Comparison of ENCODE assay signal across 1 cellular context in the genomic region with DNA sequence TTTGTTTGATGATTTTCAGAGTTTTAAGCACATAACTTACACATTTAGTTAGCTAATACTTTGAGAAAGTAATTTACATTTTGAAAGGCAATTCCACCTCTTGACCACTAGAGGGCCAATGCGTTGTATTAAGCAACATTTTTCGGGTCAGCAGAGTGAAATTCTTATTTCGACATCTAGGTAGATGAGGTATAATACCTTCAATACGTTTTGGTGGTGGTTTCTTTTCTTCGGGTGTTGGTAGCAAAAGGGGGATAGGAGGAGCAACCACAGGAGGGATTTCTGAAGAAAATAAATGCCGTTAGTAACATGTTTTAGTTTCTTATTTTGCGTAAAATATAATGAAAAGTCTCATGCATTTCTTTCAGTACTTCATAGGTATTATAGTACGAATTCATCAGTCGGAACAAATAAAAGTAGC.
TF ChIP-seq lines count a peak whose summit lies in the region.

No MANE protein-coding gene starts in this region.

TF ChIP-seq in K562, 482 proteins besides CTCF, POLR2A, EP300 and RAD21 (continued from another document):
- TF ChIP-seq, protein P1, sequence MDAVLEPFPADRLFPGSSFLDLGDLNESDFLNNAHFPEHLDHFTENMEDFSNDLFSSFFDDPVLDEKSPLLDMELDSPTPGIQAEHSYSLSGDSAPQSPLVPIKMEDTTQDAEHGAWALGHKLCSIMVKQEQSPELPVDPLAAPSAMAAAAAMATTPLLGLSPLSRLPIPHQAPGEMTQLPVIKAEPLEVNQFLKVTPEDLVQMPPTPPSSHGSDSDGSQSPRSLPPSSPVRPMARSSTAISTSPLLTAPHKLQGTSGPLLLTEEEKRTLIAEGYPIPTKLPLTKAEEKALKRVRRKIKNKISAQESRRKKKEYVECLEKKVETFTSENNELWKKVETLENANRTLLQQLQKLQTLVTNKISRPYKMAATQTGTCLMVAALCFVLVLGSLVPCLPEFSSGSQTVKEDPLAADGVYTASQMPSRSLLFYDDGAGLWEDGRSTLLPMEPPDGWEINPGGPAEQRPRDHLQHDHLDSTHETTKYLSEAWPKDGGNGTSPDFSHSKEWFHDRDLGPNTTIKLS (IDR thresholded peaks at IDR 0.05; ENCODE audit: borderline replicate concordance, low read depth): no peak
- TF ChIP-seq CEBPG (CRISPR knock-in tag; IDR thresholded peaks at IDR 0.05) (peak; percentile 81), CEBPG (tag; conservative IDR thresholded peaks at IDR 0.05 in 1 of 2, IDR thresholded peaks at IDR 0.05 in 1 of 2) (peak; percentile 88 to 98), ARNT (IDR thresholded peaks at IDR 0.05) (no peak), ZBTB1 (CRISPR knock-in tag; IDR thresholded peaks at IDR 0.05; ENCODE audit: borderline replicate concordance, low read depth) (no peak), BHLHE40 (IDR thresholded peaks at IDR 0.05; ENCODE audit: low read length) (no peak), TFAM (CRISPR knock-in tag; conservative IDR thresholded peaks at IDR 0.05) (no peak), MECOM (CRISPR knock-in tag; IDR thresholded peaks at IDR 0.05) (no peak), MTA3 (IDR thresholded peaks at IDR 0.05; ENCODE audit: borderline replicate concordance) (peak; percentile 31; the same call in 1 of the 2 replicates), ZNF445 (CRISPR knock-in tag; IDR thresholded peaks at IDR 0.05; ENCODE audit: low read depth) (no peak), THRAP3 (IDR thresholded peaks at IDR 0.05; ENCODE audit: borderline replicate concordance) (no peak), PPARD (CRISPR knock-in tag; IDR thresholded peaks at IDR 0.05) (no peak), GATA2 (CRISPR knock-in tag; IDR thresholded peaks at IDR 0.05) (no peak), BMI1 (IDR thresholded peaks at IDR 0.05; ENCODE audit: low read length) (0 out of 2 replicates have a peak, but pooled peaks have one; percentile 50), U2AF1 (optimal IDR thresholded peaks at IDR 0.05; ENCODE audit: low read depth, low read length) (no peak), KHSRP (IDR thresholded peaks at IDR 0.05) (no peak), ARID1B (IDR thresholded peaks at IDR 0.05) (no peak), TRIM24 (IDR thresholded peaks at IDR 0.05) (no peak), STAT5A (IDR thresholded peaks at IDR 0.05; ENCODE audit: borderline replicate concordance, low read length) (no peak), SLC30A9 (CRISPR knock-in tag; IDR thresholded peaks at IDR 0.05) (no peak), KLF16 (IDR thresholded peaks at IDR 0.05) (peak; percentile 48; the same call in 1 of the 2 replicates), HDAC1 (IDR thresholded peaks at IDR 0.05) (no peak), SIN3B (IDR thresholded peaks at IDR 0.05; ENCODE audit: low read depth) (no peak), CEBPB (tag; IDR thresholded peaks at IDR 0.05) (peak; percentile 97), ESRRB (CRISPR knock-in tag; IDR thresholded peaks at IDR 0.05; ENCODE audit: borderline replicate concordance) (no peak), DACH1 (IDR thresholded peaks at IDR 0.05; ENCODE audit: partially characterized antibody) (peak; percentile 14), SPI1 (IDR thresholded peaks at IDR 0.05; ENCODE audit: borderline replicate concordance, low read depth, low read length) (no peak), LCOR (CRISPR knock-in tag; IDR thresholded peaks at IDR 0.05) (0 out of 2 replicates have a peak, but pooled peaks have one; percentile 44), BRD9 (IDR thresholded peaks at IDR 0.05; ENCODE audit: low read depth, partially characterized antibody) (no peak), SP1 (CRISPR knock-in tag; IDR thresholded peaks at IDR 0.05) (no peak), TGIF2 (CRISPR knock-in tag; IDR thresholded peaks at IDR 0.05) (no peak), KAT8 (IDR thresholded peaks at IDR 0.05; ENCODE audit: low read depth) (no peak), TEAD4 (IDR thresholded peaks at IDR 0.05; ENCODE audit: low read length) (0 out of 2 replicates have a peak, but pooled peaks have one; percentile 9), TEAD4 (CRISPR knock-in tag; IDR thresholded peaks at IDR 0.05; ENCODE audit: borderline replicate concordance) (no peak)
- TF ChIP-seq, protein P2, sequence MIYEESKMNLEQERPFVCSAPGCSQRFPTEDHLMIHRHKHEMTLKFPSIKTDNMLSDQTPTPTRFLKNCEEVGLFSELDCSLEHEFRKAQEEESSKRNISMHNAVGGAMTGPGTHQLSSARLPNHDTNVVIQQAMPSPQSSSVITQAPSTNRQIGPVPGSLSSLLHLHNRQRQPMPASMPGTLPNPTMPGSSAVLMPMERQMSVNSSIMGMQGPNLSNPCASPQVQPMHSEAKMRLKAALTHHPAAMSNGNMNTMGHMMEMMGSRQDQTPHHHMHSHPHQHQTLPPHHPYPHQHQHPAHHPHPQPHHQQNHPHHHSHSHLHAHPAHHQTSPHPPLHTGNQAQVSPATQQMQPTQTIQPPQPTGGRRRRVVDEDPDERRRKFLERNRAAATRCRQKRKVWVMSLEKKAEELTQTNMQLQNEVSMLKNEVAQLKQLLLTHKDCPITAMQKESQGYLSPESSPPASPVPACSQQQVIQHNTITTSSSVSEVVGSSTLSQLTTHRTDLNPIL (CRISPR knock-in tag; IDR thresholded peaks at IDR 0.05): no peak
- TF ChIP-seq, protein P3, sequence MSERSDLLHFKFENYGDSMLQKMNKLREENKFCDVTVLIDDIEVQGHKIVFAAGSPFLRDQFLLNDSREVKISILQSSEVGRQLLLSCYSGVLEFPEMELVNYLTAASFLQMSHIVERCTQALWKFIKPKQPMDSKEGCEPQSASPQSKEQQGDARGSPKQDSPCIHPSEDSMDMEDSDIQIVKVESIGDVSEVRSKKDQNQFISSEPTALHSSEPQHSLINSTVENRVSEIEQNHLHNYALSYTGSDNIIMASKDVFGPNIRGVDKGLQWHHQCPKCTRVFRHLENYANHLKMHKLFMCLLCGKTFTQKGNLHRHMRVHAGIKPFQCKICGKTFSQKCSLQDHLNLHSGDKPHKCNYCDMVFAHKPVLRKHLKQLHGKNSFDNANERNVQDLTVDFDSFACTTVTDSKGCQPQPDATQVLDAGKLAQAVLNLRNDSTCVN (CRISPR knock-in tag; IDR thresholded peaks at IDR 0.05): no peak
- TF ChIP-seq, protein P4, sequence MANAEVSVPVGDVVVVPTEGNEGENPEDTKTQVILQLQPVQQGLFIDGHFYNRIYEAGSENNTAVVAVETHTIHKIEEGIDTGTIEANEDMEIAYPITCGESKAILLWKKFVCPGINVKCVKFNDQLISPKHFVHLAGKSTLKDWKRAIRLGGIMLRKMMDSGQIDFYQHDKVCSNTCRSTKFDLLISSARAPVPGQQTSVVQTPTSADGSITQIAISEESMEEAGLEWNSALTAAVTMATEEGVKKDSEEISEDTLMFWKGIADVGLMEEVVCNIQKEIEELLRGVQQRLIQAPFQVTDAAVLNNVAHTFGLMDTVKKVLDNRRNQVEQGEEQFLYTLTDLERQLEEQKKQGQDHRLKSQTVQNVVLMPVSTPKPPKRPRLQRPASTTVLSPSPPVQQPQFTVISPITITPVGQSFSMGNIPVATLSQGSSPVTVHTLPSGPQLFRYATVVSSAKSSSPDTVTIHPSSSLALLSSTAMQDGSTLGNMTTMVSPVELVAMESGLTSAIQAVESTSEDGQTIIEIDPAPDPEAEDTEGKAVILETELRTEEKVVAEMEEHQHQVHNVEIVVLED (CRISPR knock-in tag; IDR thresholded peaks at IDR 0.05): no peak
- TF ChIP-seq, protein P5, sequence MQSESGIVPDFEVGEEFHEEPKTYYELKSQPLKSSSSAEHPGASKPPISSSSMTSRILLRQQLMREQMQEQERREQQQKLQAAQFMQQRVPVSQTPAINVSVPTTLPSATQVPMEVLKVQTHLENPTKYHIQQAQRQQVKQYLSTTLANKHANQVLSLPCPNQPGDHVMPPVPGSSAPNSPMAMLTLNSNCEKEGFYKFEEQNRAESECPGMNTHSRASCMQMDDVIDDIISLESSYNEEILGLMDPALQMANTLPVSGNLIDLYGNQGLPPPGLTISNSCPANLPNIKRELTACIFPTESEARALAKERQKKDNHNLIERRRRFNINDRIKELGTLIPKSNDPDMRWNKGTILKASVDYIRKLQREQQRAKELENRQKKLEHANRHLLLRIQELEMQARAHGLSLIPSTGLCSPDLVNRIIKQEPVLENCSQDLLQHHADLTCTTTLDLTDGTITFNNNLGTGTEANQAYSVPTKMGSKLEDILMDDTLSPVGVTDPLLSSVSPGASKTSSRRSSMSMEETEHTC (IDR thresholded peaks at IDR 0.05): no peak
- TF ChIP-seq, protein P6, sequence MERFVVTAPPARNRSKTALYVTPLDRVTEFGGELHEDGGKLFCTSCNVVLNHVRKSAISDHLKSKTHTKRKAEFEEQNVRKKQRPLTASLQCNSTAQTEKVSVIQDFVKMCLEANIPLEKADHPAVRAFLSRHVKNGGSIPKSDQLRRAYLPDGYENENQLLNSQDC (CRISPR knock-in tag; IDR thresholded peaks at IDR 0.05): no peak
- TF ChIP-seq, protein P7, sequence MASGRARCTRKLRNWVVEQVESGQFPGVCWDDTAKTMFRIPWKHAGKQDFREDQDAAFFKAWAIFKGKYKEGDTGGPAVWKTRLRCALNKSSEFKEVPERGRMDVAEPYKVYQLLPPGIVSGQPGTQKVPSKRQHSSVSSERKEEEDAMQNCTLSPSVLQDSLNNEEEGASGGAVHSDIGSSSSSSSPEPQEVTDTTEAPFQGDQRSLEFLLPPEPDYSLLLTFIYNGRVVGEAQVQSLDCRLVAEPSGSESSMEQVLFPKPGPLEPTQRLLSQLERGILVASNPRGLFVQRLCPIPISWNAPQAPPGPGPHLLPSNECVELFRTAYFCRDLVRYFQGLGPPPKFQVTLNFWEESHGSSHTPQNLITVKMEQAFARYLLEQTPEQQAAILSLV (tag; IDR thresholded peaks at IDR 0.05): peak; percentile 57
